30 cellular contexts compared by ENCODE assay signal in the genomic region with DNA sequence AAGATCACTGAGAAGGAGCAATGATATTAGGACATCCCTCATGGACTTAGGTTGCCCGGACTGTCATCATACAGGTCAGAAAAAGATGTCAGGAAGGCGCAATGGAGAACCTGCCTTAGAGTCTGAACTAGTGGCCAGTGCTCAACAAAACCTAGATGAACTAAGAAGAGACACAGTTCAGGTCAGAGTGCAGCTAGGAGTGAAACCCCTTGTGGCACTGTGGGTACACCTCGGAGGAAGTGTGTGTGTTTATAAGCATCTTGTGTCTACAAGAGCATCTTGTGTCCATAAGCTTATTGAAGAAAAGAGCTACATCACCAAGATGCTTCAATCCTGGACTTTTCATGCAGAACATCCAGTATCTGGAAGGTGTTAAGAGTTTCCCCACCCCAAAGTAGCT.
"Had no signal": no experiment of that assay in that cellular context is flagged by ENCODE, and none has a peak within 500 bp of the region (broad histone marks: within the 10 kb centered on the region; RNA-seq: fewer than 3 reads in every experiment).

No MANE protein-coding gene starts in this region.

- H3K27ac ChIP-seq: PC-9, SJSA1 had no signal

- H2AFZ ChIP-seq: PC-9 had no signal

- H3K4me3 ChIP-seq: MG63, PC-9, SJSA1 had no signal

- ATAC-seq: Panc1, T-cell had no signal

- H3K4me2 ChIP-seq: PC-9, SK-N-SH had no signal

- H3K4me1 ChIP-seq: SJSA1 had no signal

- H3K27me3 ChIP-seq: MG63, SJSA1 had no signal

- H3K9ac ChIP-seq: SK-N-SH had no signal

- FAIRE-seq: RCC 7860 had no signal

- H3K9me3 ChIP-seq: MG63, SJSA1, SK-N-SH had no signal

- H3K36me3 ChIP-seq: MG63, SJSA1 had no signal

- DNase-seq: Karpas-422, MG63, NCI-H1048, NCI-H1092 treated with DMSO at 0.1 percent for 48 hours, NCI-H1105 treated with DMSO at 0.1 percent for 48 hours, NCI-H1436, NCI-H146, NCI-H1694, NCI-H187, NCI-H1930, NCI-H2029 treated with DMSO at 0.1 percent for 48 hours, NCI-H2081 treated with DMSO at 0.1 percent for 48 hours, NCI-H2107, NCI-H2171, NCI-H226, NCI-H446 treated with DMSO at 0.1 percent for 48 hours, NCI-H510A, NCI-H524, NCI-H526, NCI-H69, NCI-H748 treated with DMSO at 0.1 percent for 48 hours, NCI-H82, PC-9, Right ventricle myocardium superior, SHP77 treated with DMSO at 0.1 percent for 48 hours, SK-N-SH, T-cell had no signal
